ENCODE assay signal across 13 cellular contexts in genomic region chr5:106680330-106680729, GRCh38.
A peak's percentile ranks its signal among the peaks of the same experiment; 100 is the strongest.
DNase-seq lines count a peak whose midpoint lies in the region; ATAC-seq and TF ChIP-seq lines count a peak whose summit lies in the region.
"Had no signal": no experiment of that assay in that cellular context is flagged by ENCODE, and none has a peak within 500 bp of the region (broad histone marks: within the 10 kb centered on the region; RNA-seq: fewer than 3 reads in every experiment).

No MANE protein-coding gene starts in this region.

- CTCF ChIA-PET in PC-3 (lab: Charles Lee) = no interaction called here

- H3K4me2 ChIP-seq in PC-3 (ENCODE audit: low read length) = peak overlapping the region; percentile 51

- POLR2A ChIA-PET in PC-3 (lab: Charles Lee; ENCODE audit: unreplicated experiment) = interaction anchor here (0.6 kb wide), 1 partner anchor 46 kb away, joined by 4 read pairs; no protein-coding TSS in a partner anchor

- no peaks in the 10 kb centered on the region for H3F3A ChIP-seq in PC-3 (ENCODE audit: low read length, unreplicated experiment)

- no peak overlapping the region for H3K9ac ChIP-seq in PC-3 (ENCODE audit: low read length)

- intact Hi-C loops in PC-3 (cut with micrococcal nuclease) = no loop called here

- H3K4me3 Mint-ChIP-seq in natural killer cell treated with Interleukin-12 subunit alpha and Interleukin-12 subunit beta and Interleukin-15 and Interleukin-18, amount 100 ng/mL, for 72 hours = peak overlapping the region; percentile 12
- H3K4me3 Mint-ChIP-seq: activated naive CD8-positive, alpha-beta T cell treated with anti-CD3 and anti-CD28 coated beads for 36 hours had no signal

- H3K27ac ChIP-seq in PC-3 (ENCODE audit: low read length) = no peak overlapping the region

- H3K4me1 Mint-ChIP-seq in natural killer cell treated with Interleukin-12 subunit alpha and Interleukin-12 subunit beta and Interleukin-15 and Interleukin-18, amount 100 ng/mL, for 72 hours (ENCODE audit: low read depth in 2 of 2) = no peaks in the 10 kb centered on the region
- H3K4me1 Mint-ChIP-seq: activated naive CD8-positive, alpha-beta T cell treated with anti-CD3 and anti-CD28 coated beads for 36 hours had no signal

- BruUV-seq in PC-3 (replicated peaks; lab: Mats Ljungman, UMichigan) = no TSS peak

- peaks cover 5% of the 10 kb centered on the region for H3K9me3 Mint-ChIP-seq in natural killer cell treated with Interleukin-12 subunit alpha and Interleukin-12 subunit beta and Interleukin-15 and Interleukin-18, amount 100 ng/mL, for 72 hours

- no peak overlapping the region for H3K27ac Mint-ChIP-seq in natural killer cell treated with Interleukin-12 subunit alpha and Interleukin-12 subunit beta and Interleukin-15 and Interleukin-18, amount 100 ng/mL, for 72 hours
- H3K27ac Mint-ChIP-seq: activated naive CD8-positive, alpha-beta T cell treated with anti-CD3 and anti-CD28 coated beads for 36 hours had no signal

- DNase-seq in PC-3 = no peak
- DNase-seq in natural killer cell treated with Interleukin-12 subunit alpha and Interleukin-12 subunit beta and Interleukin-15 and Interleukin-18, amount 100 ng/mL, for 72 hours (ENCODE audit: low spot score) = no peak
- no peak for DNase-seq in T1000 (lab: John Stamatoyannopoulos, UW)
- DNase-seq in activated gamma-delta T cell (lab: John Stamatoyannopoulos, UW) = no peak
- no peak for DNase-seq in NCI-H1436 treated with DMSO at 0.1 percent for 48 hours (lab: John Stamatoyannopoulos, UW)
- DNase-seq: activated CD4-positive, alpha-beta T cell treated with anti-CD3 and anti-CD28 coated beads for 4 hours; activated naive CD8-positive, alpha-beta T cell treated with anti-CD3 and anti-CD28 coated beads for 36 hours; NCI-H1048; stimulated activated CD4-positive, alpha-beta T cell treated with anti-CD3 and anti-CD28 coated beads, Interleukin-4, amount 100 ng/mL, for 4 hours had no signal

- H3K79me2 ChIP-seq in PC-3 (ENCODE audit: low read length) = no peaks in the 10 kb centered on the region

- no peaks in the 10 kb centered on the region for H3K27me3 Mint-ChIP-seq in natural killer cell treated with Interleukin-12 subunit alpha and Interleukin-12 subunit beta and Interleukin-15 and Interleukin-18, amount 100 ng/mL, for 72 hours
- H3K27me3 Mint-ChIP-seq: activated naive CD8-positive, alpha-beta T cell treated with anti-CD3 and anti-CD28 coated beads for 36 hours had no signal

- peak overlapping the region; percentile 62 for H2AFZ ChIP-seq in PC-3 (ENCODE audit: low read length)

- no peaks in the 10 kb centered on the region for H3K4me1 ChIP-seq in PC-3 (ENCODE audit: insufficient read depth, low read length)

- H3K27me3 ChIP-seq in PC-3 (ENCODE audit: low read length) = no peaks in the 10 kb centered on the region

- no peaks in the 10 kb centered on the region for H4K20me1 ChIP-seq in PC-3 (ENCODE audit: low read length)

- TF ChIP-seq CTCF in PC-3 (conservative IDR thresholded peaks at IDR 0.05; ENCODE audit: low read depth, low read length) = no peak

- H3K36me3 ChIP-seq in PC-3 (ENCODE audit: low read depth, low read length) = no peaks in the 10 kb centered on the region

- peak overlapping the region; percentile 24; the same call in 1 of the 2 replicates for H3K4me3 ChIP-seq in PC-3 (ENCODE audit: low read length)

- H3K9me2 ChIP-seq in PC-3 (replicated peaks; ENCODE audit: low read length) = no peaks in the 10 kb centered on the region

- no peaks in the 10 kb centered on the region for H3K36me3 Mint-ChIP-seq in natural killer cell treated with Interleukin-12 subunit alpha and Interleukin-12 subunit beta and Interleukin-15 and Interleukin-18, amount 100 ng/mL, for 72 hours
- H3K36me3 Mint-ChIP-seq: activated naive CD8-positive, alpha-beta T cell treated with anti-CD3 and anti-CD28 coated beads for 36 hours had no signal

- ATAC-seq in GM18867 (IDR thresholded peaks at IDR 0.05; ENCODE audit: unreplicated experiment) = peak; percentile 85
- ATAC-seq in HG02852 (IDR thresholded peaks at IDR 0.05; ENCODE audit: unreplicated experiment) = peak; percentile 84
- ATAC-seq in PC-3 = no peak
- no peak for ATAC-seq in natural killer cell treated with Interleukin-12 subunit alpha and Interleukin-12 subunit beta and Interleukin-15 and Interleukin-18, amount 100 ng/mL, for 72 hours
- ATAC-seq in HG02970 (IDR thresholded peaks at IDR 0.05; ENCODE audit: low FRiP score, unreplicated experiment) = no peak
- ATAC-seq: Panc1 had no signal

- no peaks in the 10 kb centered on the region for H3K9me3 ChIP-seq in PC-3 (ENCODE audit: low read length)

Comparison
In these comparisons a context has a peak if more than half of its experiments do, and no peak if none do; other contexts are left out.
1. ATAC-seq: peak in GM18867 (single experiment) and HG02852 (single experiment); none in PC-3 (single experiment), natural killer cell treated with Interleukin-12 subunit alpha and Interleukin-12 subunit beta and Interleukin-15 and Interleukin-18, amount 100 ng/mL, for 72 hours (0 of 2) and HG02970 (single experiment).